Comparison of ENCODE assay signal across 8 cellular contexts in genomic region chr6:73652637-73653570, GRCh38. TPM values are rescaled to one million over a fixed set of nuclear protein-coding genes. Genes with fewer than 3 reads are reported as not detected.
DNase-seq lines count a peak whose midpoint lies in the region; ATAC-seq, FAIRE-seq and TF ChIP-seq lines count a peak whose summit lies in the region.

No MANE protein-coding gene starts in this region.

- H3K9me3 Mint-ChIP-seq in activated T-helper 17 cell treated with anti-CD3 and anti-CD28 coated beads, Interleukin-2, amount 50 U/mL, for 72 hours = no peaks in the 10 kb centered on the region
- no peaks in the 10 kb centered on the region for H3K9me3 Mint-ChIP-seq in nephron

- peaks cover 15% of the 10 kb centered on the region for H3K36me3 Mint-ChIP-seq in activated T-helper 17 cell treated with anti-CD3 and anti-CD28 coated beads, Interleukin-2, amount 50 U/mL, for 72 hours (ENCODE audit: low read depth)
- H3K36me3 Mint-ChIP-seq in nephron (ENCODE audit: low read depth) = peaks cover 5% of the 10 kb centered on the region

- peak; percentile 45 for ATAC-seq in GM21619 (IDR thresholded peaks at IDR 0.05; ENCODE audit: unreplicated experiment)
- peak; percentile 67 for ATAC-seq in activated T-helper 17 cell treated with anti-CD3 and anti-CD28 coated beads, Interleukin-2, amount 50 U/mL, for 72 hours (replicated peaks)

- TF ChIP-seq CTCF in fibroblast of pulmonary artery (IDR thresholded peaks at IDR 0.05; ENCODE audit: low read length, missing control alignments) (peak; percentile 56), nephron (IDR thresholded peaks at IDR 0.05; ENCODE audit: unreplicated experiment in 3 of 3) (peak; percentile 32 to 48 (median 41))

- DNase-seq in DMS53 treated with DMSO at 0.1 percent for 48 hours (lab: John Stamatoyannopoulos, UW; ENCODE audit: unreplicated experiment) = peak; percentile 85
- peak; percentile 37 for DNase-seq in RCC 7860 (ENCODE audit: low spot score)
- peak; percentile 66 for DNase-seq in fibroblast of pulmonary artery (ENCODE audit: low read depth)

- H3K4me1 ChIP-seq in subcutaneous abdominal adipose tissue (ENCODE audit: control insufficient read depth in 5 of 5, insufficient read depth in 5 of 5, low read length in 5 of 5) = peaks cover 0 to 31% (median 20%) of the 10 kb centered on the region in 5 donors

- H3K27me3 ChIP-seq in subcutaneous abdominal adipose tissue (ENCODE audit: control insufficient read depth in 5 of 5, insufficient read depth in 4 of 5, low read length in 5 of 5) = no peaks in the 10 kb centered on the region

- H3K27ac ChIP-seq in subcutaneous abdominal adipose tissue (ENCODE audit: low read depth, low read length) = peak overlapping the region; percentile 92

- H3K9me3 ChIP-seq in subcutaneous abdominal adipose tissue (ENCODE audit: control insufficient read depth in 5 of 5, low read length in 5 of 5) = no peaks in the 10 kb centered on the region

- no peak for TF ChIP-seq EP300 in Ishikawa (IDR thresholded peaks at IDR 0.05; ENCODE audit: borderline replicate concordance)

- peak overlapping the region; percentile 74 for H3K4me3 ChIP-seq in fibroblast of pulmonary artery (replicated peaks; ENCODE audit: low read depth, low read length)
- peak overlapping the region; percentile 92 to 99 (median 95) for H3K4me3 ChIP-seq in subcutaneous abdominal adipose tissue (ENCODE audit: low read depth in 1 of 5, low read length in 5 of 5)

- peak overlapping the region; percentile 83 for H3K4me3 Mint-ChIP-seq in activated T-helper 17 cell treated with anti-CD3 and anti-CD28 coated beads, Interleukin-2, amount 50 U/mL, for 72 hours
- H3K4me3 Mint-ChIP-seq in nephron = peak overlapping the region; percentile 90 to 99 (median 95)

- FAIRE-seq in RCC 7860 (lab: Jason Lieb, UNC) = peak; percentile 18

- H3K36me3 ChIP-seq in subcutaneous abdominal adipose tissue (ENCODE audit: control insufficient read depth in 5 of 5, insufficient read depth in 5 of 5, low read length in 5 of 5) = peaks cover 0 to 7% (median 5%) of the 10 kb centered on the region in 5 donors

- H3K9ac ChIP-seq in subcutaneous abdominal adipose tissue (ENCODE audit: low read length in 5 of 5) = peak overlapping the region; percentile 78 to 94 (median 92)

- peaks cover 6% of the 10 kb centered on the region for H3K4me1 Mint-ChIP-seq in activated T-helper 17 cell treated with anti-CD3 and anti-CD28 coated beads, Interleukin-2, amount 50 U/mL, for 72 hours
- H3K4me1 Mint-ChIP-seq in nephron = peaks cover 40% of the 10 kb centered on the region

- no peaks in the 10 kb centered on the region for H3K27me3 Mint-ChIP-seq in activated T-helper 17 cell treated with anti-CD3 and anti-CD28 coated beads, Interleukin-2, amount 50 U/mL, for 72 hours
- H3K27me3 Mint-ChIP-seq in nephron (ENCODE audit: low read depth) = no peaks in the 10 kb centered on the region

- peak; percentile 43; the same call in 1 of the 2 replicates for TF ChIP-seq RAD21 in Ishikawa (IDR thresholded peaks at IDR 0.05; ENCODE audit: low read depth)

- H3K27ac Mint-ChIP-seq in activated T-helper 17 cell treated with anti-CD3 and anti-CD28 coated beads, Interleukin-2, amount 50 U/mL, for 72 hours = peak overlapping the region; percentile 79
- peak overlapping the region; percentile 71 to 83 (median 81) for H3K27ac Mint-ChIP-seq in nephron

TF ChIP-seq in Ishikawa, 13 proteins besides CTCF, POLR2A, EP300 and RAD21:
- TF ChIP-seq FOXM1 (IDR thresholded peaks at IDR 0.05; ENCODE audit: borderline replicate concordance, low read depth) (no peak), USF1 (IDR thresholded peaks at IDR 0.05) (peak; percentile 90), MAX (IDR thresholded peaks at IDR 0.05) (peak; percentile 64; the same call in 1 of the 2 replicates)

RNA-seq across cellular contexts. Expression of gene SLC17A5, which starts 0.9 kb away (rescaled TPM):
- total RNA-seq in activated T-helper 17 cell treated with anti-CD3 and anti-CD28 coated beads, Interleukin-2, amount 50 U/mL, for 72 hours = 1 to 10 TPM; 4.8 to 6.4 TPM

RNA-seq across cellular contexts. Expression of gene CD109, which starts 43.1 kb away (rescaled TPM):
- total RNA-seq in activated T-helper 17 cell treated with anti-CD3 and anti-CD28 coated beads, Interleukin-2, amount 50 U/mL, for 72 hours = 10 to 100 TPM; 10.4 to 21.5 TPM

Comparison
In these comparisons a context has a peak if more than half of its experiments do, and no peak if none do; other contexts are left out.
1. Peak in every context shown above with its lines: DNase-seq, ATAC-seq, H3K4me3 ChIP-seq and H3K27ac ChIP-seq.